ENCODE assay signal across 8 cellular contexts in the genomic region with DNA sequence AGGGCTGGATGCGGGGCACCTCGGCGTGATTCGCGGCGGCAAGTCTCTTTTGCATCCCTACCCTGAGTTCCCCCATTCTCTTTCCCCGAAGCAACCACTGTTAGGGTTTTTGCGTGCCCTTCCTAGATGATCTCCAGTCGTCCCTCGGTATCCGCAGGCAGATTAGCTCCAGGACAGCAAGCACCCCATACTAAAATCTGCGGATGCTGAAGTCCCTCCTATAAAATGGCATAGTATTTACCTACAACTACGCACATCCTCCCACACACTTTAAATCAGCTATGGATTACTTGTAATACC. TPM values are rescaled to one million over a fixed set of nuclear protein-coding genes. Genes with fewer than 3 reads are reported as not detected.
A peak's percentile ranks its signal among the peaks of the same experiment; 100 is the strongest.
DNase-seq lines count a peak whose midpoint lies in the region; ATAC-seq and TF ChIP-seq lines count a peak whose summit lies in the region.

No MANE protein-coding gene starts in this region.

- H3K4me3 ChIP-seq in lower leg skin (ENCODE audit: low read depth, poor library complexity, severe bottlenecking) = peak overlapping the region; percentile 19
- H3K4me3 ChIP-seq in urinary bladder (ENCODE audit: low read depth, low read length) = peak overlapping the region; percentile 39

- no peak for TF ChIP-seq CTCF in CD14-positive monocyte (IDR thresholded peaks at IDR 0.05)
- no peak for TF ChIP-seq CTCF in lower leg skin (IDR thresholded peaks at IDR 0.05)

- intact Hi-C loops in CD14-positive monocyte (cut with micrococcal nuclease) (no loop called here), lower leg skin (cut with DNase I; ENCODE audit: low total_unique reads) (no loop called here)

- no peaks in the 10 kb centered on the region for H3K9me3 Mint-ChIP-seq in CD14-positive monocyte

- peak; percentile 7 for ATAC-seq in HG02852 (IDR thresholded peaks at IDR 0.05; ENCODE audit: unreplicated experiment)

- H3K4me1 Mint-ChIP-seq in CD14-positive monocyte = peaks cover 21% of the 10 kb centered on the region

- WGBS in lower leg skin, 2 donors = 2% methylated on average over 13 of the region's 13 CpGs
- 3% methylated on average over 13 of the region's 13 CpGs for WGBS in urinary bladder

- peak overlapping the region; percentile 78 to 89 for H3K4me3 Mint-ChIP-seq in CD14-positive monocyte

- H3K27me3 Mint-ChIP-seq in CD14-positive monocyte (ENCODE audit: low read depth in 3 of 3) = peaks cover 2 to 15% (median 8%) of the 10 kb centered on the region in 3 donors

- peaks cover 0 to 2% of the 10 kb centered on the region in 2 donors for H3K36me3 Mint-ChIP-seq in CD14-positive monocyte

- no peaks in the 10 kb centered on the region for H3K36me3 ChIP-seq in urinary bladder (ENCODE audit: insufficient read depth)

- H3K4me1 ChIP-seq in urinary bladder (ENCODE audit: insufficient read depth) = no peaks in the 10 kb centered on the region

- peak overlapping the region; percentile 78 to 97 (median 88) for H3K27ac Mint-ChIP-seq in CD14-positive monocyte

- no peak for TF ChIP-seq POLR2A in lower leg skin (IDR thresholded peaks at IDR 0.05)

- no peak for DNase-seq in CD14-positive monocyte (ENCODE audit: low spot score)
- no peak for DNase-seq in lower leg skin (ENCODE audit: low spot score in 2 of 2)
- DNase-seq in iPS-NIHi11 (ENCODE audit: low spot score) = no peak
- no peak for DNase-seq in HUDEP-2 (lab: John Stamatoyannopoulos, UW; ENCODE audit: unreplicated experiment in 76 of 76)
- no peak for DNase-seq in kidney glomerular epithelial cell (lab: John Stamatoyannopoulos, UW)

- H3K27ac ChIP-seq in angular gyrus (ENCODE audit: low read depth, low read length) (peak overlapping the region; percentile 88), urinary bladder (ENCODE audit: low read depth) (no peak overlapping the region)

RNA-seq across cellular contexts. Expression of gene CFAP126, which starts 22.8 kb away (rescaled TPM):
- not detected for polyA plus RNA-seq in CD14-positive monocyte
- not detected for total RNA-seq in lower leg skin
- total RNA-seq in urinary bladder = not detected
- polyA plus RNA-seq in urinary bladder = not detected
